In the genomic region with DNA sequence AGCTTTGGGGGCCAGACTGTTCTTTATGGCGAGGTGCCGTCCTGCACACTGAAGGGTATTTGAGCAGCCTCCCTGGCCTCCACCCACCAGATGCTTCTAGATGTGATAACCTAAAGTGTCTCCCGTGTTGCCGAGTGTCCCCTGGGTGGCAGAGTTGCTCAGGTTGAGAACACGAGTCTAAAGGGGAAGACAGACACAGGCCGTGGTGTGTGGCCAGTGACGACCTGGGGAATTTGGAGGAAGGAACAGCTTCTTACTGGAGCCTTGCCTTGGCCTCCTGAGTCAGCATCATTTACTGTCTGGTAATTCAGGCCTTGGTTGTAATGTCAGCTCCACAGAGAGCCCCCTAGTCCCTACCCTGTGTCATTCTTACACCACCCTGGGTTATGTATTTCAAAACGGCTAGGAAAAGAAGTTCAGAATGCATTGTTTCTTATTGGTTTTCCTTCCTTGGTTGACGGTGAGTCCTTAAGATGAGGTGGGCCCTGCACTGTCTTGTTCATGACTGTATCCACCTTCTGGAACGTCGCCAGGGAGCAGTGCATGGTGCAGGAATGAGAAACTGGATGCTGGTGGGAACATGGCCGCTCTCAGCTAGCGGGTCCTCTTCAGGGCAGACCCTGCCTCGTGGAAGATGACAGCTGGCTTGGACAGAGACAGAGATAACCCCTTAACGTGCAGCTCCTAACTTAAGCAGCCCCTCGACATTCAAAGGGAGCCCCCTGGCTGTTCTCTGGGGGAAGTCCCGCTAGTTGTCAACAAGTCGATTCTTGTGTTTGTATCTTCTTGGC, we compare ENCODE assay signal across 11 cellular contexts. TPM values are rescaled to one million over a fixed set of nuclear protein-coding genes. Genes with fewer than 3 reads are reported as not detected.
DNase-seq lines count a peak whose midpoint lies in the region; ATAC-seq and TF ChIP-seq lines count a peak whose summit lies in the region.
"Had no signal": no experiment of that assay in that cellular context is flagged by ENCODE, and none has a peak within 500 bp of the region (broad histone marks: within the 10 kb centered on the region; RNA-seq: fewer than 3 reads in every experiment).

No MANE protein-coding gene starts in this region.

- H3K9me3 Mint-ChIP-seq in stimulated activated naive B cell treated with anti-CD40 and anti-IgM and Interleukin-4, amounts not matched to agents 10 μg/mL and 1 μg/mL and 100 μg/mL, for 72 hours: no peaks in the 10 kb centered on the region

- H3K4me1 Mint-ChIP-seq in stimulated activated naive B cell treated with anti-CD40 and anti-IgM and Interleukin-4, amounts not matched to agents 10 μg/mL and 1 μg/mL and 100 μg/mL, for 72 hours: peaks cover 38 to 41% of the 10 kb centered on the region in 2 donors

- H3K27ac ChIP-seq in OCI-LY1 (ENCODE audit: low read depth, low read length, poor library complexity, severe bottlenecking) (peak overlapping the region; percentile 8), MM.1S (ENCODE audit: low read length) (no peak overlapping the region)
- H3K27ac ChIP-seq: colonic mucosa had no signal

- peaks cover 52% of the 10 kb centered on the region for H3K36me3 ChIP-seq in OCI-LY1 (ENCODE audit: insufficient read depth, low read length)
- H3K36me3 ChIP-seq in MM.1S (replicated peaks; ENCODE audit: insufficient read depth, low read length): no peaks in the 10 kb centered on the region

- TF ChIP-seq CTCF in OCI-LY1 (IDR thresholded peaks at IDR 0.05; ENCODE audit: low read length): peak; percentile 4; the same call in 1 of the 2 replicates
- TF ChIP-seq CTCF in MM.1S (IDR thresholded peaks at IDR 0.05; ENCODE audit: low read length): no peak

- H3K4me2 ChIP-seq in OCI-LY1 (ENCODE audit: low read length) (no peak overlapping the region), MM.1S (ENCODE audit: low read depth, low read length) (no peak overlapping the region)

- no peaks in the 10 kb centered on the region for H3K27me3 Mint-ChIP-seq in stimulated activated naive B cell treated with anti-CD40 and anti-IgM and Interleukin-4, amounts not matched to agents 10 μg/mL and 1 μg/mL and 100 μg/mL, for 72 hours

- H2AFZ ChIP-seq in OCI-LY1 (ENCODE audit: low read length) (no peak overlapping the region), MM.1S (ENCODE audit: low read length) (no peak overlapping the region)

- peak overlapping the region; percentile 76 for H3K27ac Mint-ChIP-seq in stimulated activated naive B cell treated with anti-CD40 and anti-IgM and Interleukin-4, amounts not matched to agents 10 μg/mL and 1 μg/mL and 100 μg/mL, for 72 hours

- H3K9ac ChIP-seq in OCI-LY1 (ENCODE audit: low read length) (no peak overlapping the region), MM.1S (ENCODE audit: low read length) (no peak overlapping the region)

- H3K27me3 ChIP-seq in OCI-LY1 (ENCODE audit: insufficient read depth, low read length) (no peaks in the 10 kb centered on the region), MM.1S (replicated peaks; ENCODE audit: insufficient read depth, low read length) (no peaks in the 10 kb centered on the region)
- H3K27me3 ChIP-seq: colonic mucosa, MG63 had no signal

- H3K9me2 ChIP-seq in OCI-LY1 (ENCODE audit: low read depth, low read length) (no peaks in the 10 kb centered on the region), MM.1S (replicated peaks; ENCODE audit: insufficient read depth, low read length) (no peaks in the 10 kb centered on the region)

- ATAC-seq in esophagus mucosa (peak; percentile 42), HG02623 (IDR thresholded peaks at IDR 0.05; ENCODE audit: unreplicated experiment) (no peak)
- peak; percentile 93 to 94 for ATAC-seq in stimulated activated naive B cell treated with anti-CD40 and anti-IgM and Interleukin-4, amounts not matched to agents 10 μg/mL and 1 μg/mL and 100 μg/mL, for 72 hours (replicated peaks)

- H3K79me2 ChIP-seq in OCI-LY1 (ENCODE audit: insufficient read depth, low read length) (no peaks in the 10 kb centered on the region), MM.1S (ENCODE audit: low read length) (no peaks in the 10 kb centered on the region)

- peaks cover 17% of the 10 kb centered on the region for H3K4me1 ChIP-seq in OCI-LY1 (ENCODE audit: insufficient read depth, low read length, severe bottlenecking)
- H3K4me1 ChIP-seq in MM.1S (ENCODE audit: low read length): no peaks in the 10 kb centered on the region
- H3K4me1 ChIP-seq: colonic mucosa had no signal

- peak overlapping the region in 1 of 2 donors; percentile 30 for H3K4me3 Mint-ChIP-seq in stimulated activated naive B cell treated with anti-CD40 and anti-IgM and Interleukin-4, amounts not matched to agents 10 μg/mL and 1 μg/mL and 100 μg/mL, for 72 hours

- H3K9me3 ChIP-seq in OCI-LY1 (ENCODE audit: low read length): no peaks in the 10 kb centered on the region
- H3K9me3 ChIP-seq in MM.1S (replicated peaks; ENCODE audit: insufficient read depth, low read length): no peaks in the 10 kb centered on the region
- H3K9me3 ChIP-seq: colonic mucosa, MG63 had no signal

- H3K4me3 ChIP-seq in OCI-LY1 (ENCODE audit: low read depth, low read length, poor library complexity, severe bottlenecking) (no peak overlapping the region), MM.1S (ENCODE audit: low read length) (no peak overlapping the region)
- H3K4me3 ChIP-seq: colonic mucosa, MG63 had no signal

- H4K20me1 ChIP-seq in OCI-LY1 (ENCODE audit: insufficient read depth, low read length) (no peaks in the 10 kb centered on the region), MM.1S (ENCODE audit: insufficient read depth, low read length) (no peaks in the 10 kb centered on the region)

- no peaks in the 10 kb centered on the region for H3F3A ChIP-seq in OCI-LY1 (ENCODE audit: insufficient read depth, low read length)
- H3F3A ChIP-seq in MM.1S (ENCODE audit: insufficient read depth, low read length): no peaks in the 10 kb centered on the region

- peak; percentile 12 for DNase-seq in activated CD4-positive, alpha-beta T cell treated with anti-CD3 and anti-CD28 coated beads for 48 hours
- DNase-seq in activated CD4-positive, alpha-beta T cell treated with anti-CD3 and anti-CD28 coated beads for 1 hour: no peak
- DNase-seq in stimulated activated naive B cell treated with anti-CD40 and anti-IgM and Interleukin-4, amounts not matched to agents 10 μg/mL and 1 μg/mL and 100 μg/mL, for 72 hours: peak; percentile 72
- DNase-seq in MM.1S (no peak), COLO668 (lab: John Stamatoyannopoulos, UW; ENCODE audit: unreplicated experiment) (no peak)
- DNase-seq: activated CD4-positive, CD25-positive, alpha-beta regulatory T cell; colonic mucosa; MG63 had no signal

- peaks cover 61 to 72% of the 10 kb centered on the region in 2 donors for H3K36me3 Mint-ChIP-seq in stimulated activated naive B cell treated with anti-CD40 and anti-IgM and Interleukin-4, amounts not matched to agents 10 μg/mL and 1 μg/mL and 100 μg/mL, for 72 hours

RNA-seq across cellular contexts. Expression of a gene that starts 7.1 kb away (rescaled TPM):
- total RNA-seq in esophagus mucosa: 19.7 TPM

RNA-seq across cellular contexts. Expression of a gene that starts 52.5 kb away (rescaled TPM):
- total RNA-seq in esophagus mucosa: 0.24 TPM

Comparison
In these comparisons a context has a peak if more than half of its experiments do, and no peak if none do; other contexts are left out.
1. DNase-seq: peak in activated CD4-positive, alpha-beta T cell treated with anti-CD3 and anti-CD28 coated beads for 48 hours (single experiment) and stimulated activated naive B cell treated with anti-CD40 and anti-IgM and Interleukin-4, amounts not matched to agents 10 μg/mL and 1 μg/mL and 100 μg/mL, for 72 hours (single experiment); none in activated CD4-positive, alpha-beta T cell treated with anti-CD3 and anti-CD28 coated beads for 1 hour (single experiment), MM.1S (single experiment) and COLO668 (single experiment).